11 cellular contexts compared by ENCODE assay signal in genomic region chr2:171018522-171018921, GRCh38.
DNase-seq lines count a peak whose midpoint lies in the region; ATAC-seq and TF ChIP-seq lines count a peak whose summit lies in the region.
"Had no signal": no experiment of that assay in that cellular context is flagged by ENCODE, and none has a peak within 500 bp of the region (broad histone marks: within the 10 kb centered on the region; RNA-seq: fewer than 3 reads in every experiment).

No MANE protein-coding gene starts in this region.

- H3K27me3 ChIP-seq in GM06990 (replicated peaks; ENCODE audit: control insufficient read depth, insufficient read depth, low read length): no peaks in the 10 kb centered on the region

- ATAC-seq in GM18868 (IDR thresholded peaks at IDR 0.05; ENCODE audit: unreplicated experiment) (peak; percentile 88), HG02571 (IDR thresholded peaks at IDR 0.05; ENCODE audit: unreplicated experiment) (peak; percentile 86), HG03521 (IDR thresholded peaks at IDR 0.05; ENCODE audit: unreplicated experiment) (peak; percentile 66)
- ATAC-seq: esophagus mucosa had no signal

- H3K4me3 ChIP-seq in GM06990 (replicated peaks; ENCODE audit: low read depth, low read length): no peak overlapping the region

- H3K36me3 ChIP-seq in GM06990 (ENCODE audit: control insufficient read depth, insufficient read depth, low read length): peaks cover 6% of the 10 kb centered on the region

- peak; percentile 43 for DNase-seq in GM06990 (ENCODE audit: extremely low read depth, insufficient read length)
- DNase-seq in anterior cingulate cortex (lab: John Stamatoyannopoulos, UW): no peak
- DNase-seq in RPMI8226: no peak
- DNase-seq in midbrain (lab: John Stamatoyannopoulos, UW): no peak
- no peak for DNase-seq in ecto neural progenitor cell (ENCODE audit: low spot score)
- DNase-seq: C1 segment of cervical spinal cord, immature natural killer cell had no signal

- TF ChIP-seq CTCF in GM06990 (IDR thresholded peaks at IDR 0.05; ENCODE audit: insufficient read depth, low read length, poor library complexity, severe bottlenecking): no peak
